ENCODE assay signal across 12 cellular contexts in the genomic region with DNA sequence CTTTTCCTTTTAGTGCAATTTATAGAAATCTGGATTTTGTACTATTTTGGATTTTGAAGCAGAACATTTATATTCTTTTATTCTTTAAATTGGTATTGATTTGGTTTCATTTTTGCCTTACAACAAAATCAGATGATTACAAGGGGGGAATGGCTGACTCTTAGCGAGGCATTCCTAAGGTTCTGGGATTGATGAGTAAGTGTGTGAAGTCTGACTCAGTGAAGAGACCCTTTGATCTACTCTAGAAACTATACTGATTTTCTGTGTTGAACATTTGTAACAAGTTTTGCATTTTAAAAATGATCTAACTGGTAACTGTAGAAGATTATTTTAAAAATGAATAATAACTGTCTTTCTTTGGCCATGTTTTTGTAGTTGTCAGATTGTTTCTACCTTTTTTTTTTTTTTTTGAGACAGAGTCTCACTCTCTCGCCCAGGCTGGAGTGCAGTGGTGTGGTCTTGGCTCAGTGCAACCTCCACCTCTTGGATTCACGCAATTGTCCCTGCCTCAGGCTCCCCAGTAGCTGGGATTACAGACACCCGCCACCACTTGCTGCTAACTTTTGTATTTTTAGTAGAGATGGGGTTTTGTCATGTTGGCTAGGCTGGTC. TPM values are rescaled to one million over a fixed set of nuclear protein-coding genes. Genes with fewer than 3 reads are reported as not detected.
DNase-seq lines count a peak whose midpoint lies in the region; ATAC-seq and TF ChIP-seq lines count a peak whose summit lies in the region.
"Had no signal": no experiment of that assay in that cellular context is flagged by ENCODE, and none has a peak within 500 bp of the region (broad histone marks: within the 10 kb centered on the region; RNA-seq: fewer than 3 reads in every experiment).

No MANE protein-coding gene starts in this region.

- DNase-seq in activated T-cell treated with anti-CD3 and anti-CD28 coated beads, Interleukin-2, amount 50 U/mL, for 72 hours, result no peak
- DNase-seq in activated T-cell treated with anti-CD3 and anti-CD28 coated beads, Interleukin-2, amount 50 U/mL, for 1 hour, result no peak
- DNase-seq in RWPE2 (ENCODE audit: low spot score) (no peak), fibroblast of peridontal ligament (ENCODE audit: extremely low read depth) (peak; percentile 77), stromal cell of bone marrow (ENCODE audit: low read depth) (peak; percentile 36), nephron progenitor cell (no peak), D341Med (ENCODE audit: low spot score) (no peak)
- no peak for DNase-seq in activated T-helper 2 cell treated with anti-CD3 and anti-CD28 coated beads, Interferon-gamma antibody, Interleukin-2, Interleukin-4, amounts not matched to agents 10 μg/mL and 5 μg/mL and 100 μg/mL, durations not matched to agents 14 hours and 24 hours and 36 hours (ENCODE audit: low spot score)
- DNase-seq: activated gamma-delta T cell, sigmoid colon had no signal

- TF ChIP-seq CTCF in RWPE2 (IDR thresholded peaks at IDR 0.05; ENCODE audit: poor library complexity, severe bottlenecking), result no peak
- no peak for TF ChIP-seq CTCF in nephron progenitor cell (IDR thresholded peaks at IDR 0.05)

- H3K4me3 Mint-ChIP-seq in activated T-cell treated with anti-CD3 and anti-CD28 coated beads, Interleukin-2, amount 50 U/mL, for 72 hours, result peak overlapping the region; percentile 7 to 62
- no peak overlapping the region for H3K4me3 Mint-ChIP-seq in nephron progenitor cell
- H3K4me3 Mint-ChIP-seq in activated T-helper 2 cell treated with anti-CD3 and anti-CD28 coated beads, Interferon-gamma antibody, Interleukin-2, Interleukin-4, amounts not matched to agents 10 μg/mL and 5 μg/mL and 100 μg/mL, durations not matched to agents 14 hours and 24 hours and 36 hours (ENCODE audit: low read depth), result no peak overlapping the region
- H3K4me3 Mint-ChIP-seq: GM23338 had no signal

- H3K27me3 Mint-ChIP-seq in activated T-cell treated with anti-CD3 and anti-CD28 coated beads, Interleukin-2, amount 50 U/mL, for 72 hours (ENCODE audit: low read depth), result no peaks in the 10 kb centered on the region
- no peaks in the 10 kb centered on the region for H3K27me3 Mint-ChIP-seq in nephron progenitor cell (ENCODE audit: low read depth, poor library complexity)
- H3K27me3 Mint-ChIP-seq in activated T-helper 2 cell treated with anti-CD3 and anti-CD28 coated beads, Interferon-gamma antibody, Interleukin-2, Interleukin-4, amounts not matched to agents 10 μg/mL and 5 μg/mL and 100 μg/mL, durations not matched to agents 14 hours and 24 hours and 36 hours (ENCODE audit: low read depth), result peaks cover 2% of the 10 kb centered on the region

- no peak overlapping the region for H3K27ac ChIP-seq in RWPE2 (ENCODE audit: poor library complexity, severe bottlenecking)
- H3K27ac ChIP-seq: sigmoid colon had no signal

- peaks cover 71% of the 10 kb centered on the region for H3K4me1 Mint-ChIP-seq in activated T-cell treated with anti-CD3 and anti-CD28 coated beads, Interleukin-2, amount 50 U/mL, for 72 hours (ENCODE audit: low read depth)
- H3K4me1 Mint-ChIP-seq in nephron progenitor cell, result peaks cover 10% of the 10 kb centered on the region
- H3K4me1 Mint-ChIP-seq in activated T-helper 2 cell treated with anti-CD3 and anti-CD28 coated beads, Interferon-gamma antibody, Interleukin-2, Interleukin-4, amounts not matched to agents 10 μg/mL and 5 μg/mL and 100 μg/mL, durations not matched to agents 14 hours and 24 hours and 36 hours (ENCODE audit: low read depth), result peaks cover 24% of the 10 kb centered on the region

- H3K9me3 Mint-ChIP-seq in activated T-cell treated with anti-CD3 and anti-CD28 coated beads, Interleukin-2, amount 50 U/mL, for 72 hours, result no peaks in the 10 kb centered on the region
- peaks cover 5% of the 10 kb centered on the region for H3K9me3 Mint-ChIP-seq in nephron progenitor cell
- H3K9me3 Mint-ChIP-seq in activated T-helper 2 cell treated with anti-CD3 and anti-CD28 coated beads, Interferon-gamma antibody, Interleukin-2, Interleukin-4, amounts not matched to agents 10 μg/mL and 5 μg/mL and 100 μg/mL, durations not matched to agents 14 hours and 24 hours and 36 hours, result no peaks in the 10 kb centered on the region
- H3K9me3 Mint-ChIP-seq: GM23338 had no signal

- H3K9me3 ChIP-seq in RWPE2 (ENCODE audit: severe bottlenecking), result no peaks in the 10 kb centered on the region
- H3K9me3 ChIP-seq: sigmoid colon had no signal

- intact Hi-C loops in activated T-helper 2 cell treated with anti-CD3 and anti-CD28 coated beads, Interferon-gamma antibody, Interleukin-2, Interleukin-4, amounts not matched to agents 10 μg/mL and 5 μg/mL and 100 μg/mL, durations not matched to agents 14 hours and 24 hours and 36 hours (cut with micrococcal nuclease), result no loop called here

- peaks cover 20% of the 10 kb centered on the region for H3K4me1 ChIP-seq in RWPE2 (ENCODE audit: insufficient read depth, poor library complexity, severe bottlenecking)
- H3K4me1 ChIP-seq: sigmoid colon had no signal

- peaks cover 0 to 15% of the 10 kb centered on the region in 2 donors for H3K36me3 Mint-ChIP-seq in activated T-cell treated with anti-CD3 and anti-CD28 coated beads, Interleukin-2, amount 50 U/mL, for 72 hours (ENCODE audit: insufficient read depth in 2 of 2)
- H3K36me3 Mint-ChIP-seq in nephron progenitor cell (ENCODE audit: low read depth), result peaks cover 32% of the 10 kb centered on the region
- peaks cover 30% of the 10 kb centered on the region for H3K36me3 Mint-ChIP-seq in activated T-helper 2 cell treated with anti-CD3 and anti-CD28 coated beads, Interferon-gamma antibody, Interleukin-2, Interleukin-4, amounts not matched to agents 10 μg/mL and 5 μg/mL and 100 μg/mL, durations not matched to agents 14 hours and 24 hours and 36 hours (ENCODE audit: low read depth)

- peak; percentile 85 to 91 for ATAC-seq in activated T-cell treated with anti-CD3 and anti-CD28 coated beads, Interleukin-2, amount 50 U/mL, for 72 hours (replicated peaks in 1 of 2)
- ATAC-seq in RWPE2 (ENCODE audit: low read depth), result peak; percentile 84
- ATAC-seq: GM23338, K562 had no signal

- H3K27me3 ChIP-seq in RWPE2 (ENCODE audit: insufficient read depth, poor library complexity, severe bottlenecking), result no peaks in the 10 kb centered on the region
- H3K27me3 ChIP-seq: sigmoid colon had no signal

- peak overlapping the region; percentile 43 for H3K27ac Mint-ChIP-seq in activated T-cell treated with anti-CD3 and anti-CD28 coated beads, Interleukin-2, amount 50 U/mL, for 72 hours
- H3K27ac Mint-ChIP-seq in nephron progenitor cell, result no peak overlapping the region
- H3K27ac Mint-ChIP-seq in activated T-helper 2 cell treated with anti-CD3 and anti-CD28 coated beads, Interferon-gamma antibody, Interleukin-2, Interleukin-4, amounts not matched to agents 10 μg/mL and 5 μg/mL and 100 μg/mL, durations not matched to agents 14 hours and 24 hours and 36 hours, result no peak overlapping the region
- H3K27ac Mint-ChIP-seq: GM23338 had no signal

- no peak overlapping the region for H3K4me3 ChIP-seq in RWPE2 (ENCODE audit: severe bottlenecking)
- H3K4me3 ChIP-seq: GM23338, K562, sigmoid colon had no signal

- peaks cover 3% of the 10 kb centered on the region; the same call in 1 of the 2 replicates for H3K36me3 ChIP-seq in RWPE2 (ENCODE audit: low read depth)

RNA-seq across cellular contexts. Expression of gene TTC39C, which starts 48.7 kb away (rescaled TPM):
- 10 to 100 TPM; 38.8 to 41.3 TPM for total RNA-seq in activated T-cell treated with anti-CD3 and anti-CD28 coated beads, Interleukin-2, amount 50 U/mL, for 72 hours
- total RNA-seq in activated T-helper 2 cell treated with anti-CD3 and anti-CD28 coated beads, Interferon-gamma antibody, Interleukin-2, Interleukin-4, amounts not matched to agents 10 μg/mL and 5 μg/mL and 100 μg/mL, durations not matched to agents 14 hours and 24 hours and 36 hours, result 14.3 and 20.1 TPM in 2 replicates

Comparison
In these comparisons a context has a peak if more than half of its experiments do, and no peak if none do; other contexts are left out.
1. DNase-seq: peak in fibroblast of peridontal ligament (single experiment) and stromal cell of bone marrow (single experiment); none in activated T-cell treated with anti-CD3 and anti-CD28 coated beads, Interleukin-2, amount 50 U/mL, for 72 hours (0 of 2), activated T-cell treated with anti-CD3 and anti-CD28 coated beads, Interleukin-2, amount 50 U/mL, for 1 hour (single experiment), RWPE2 (single experiment), nephron progenitor cell (single experiment), D341Med (single experiment) and activated T-helper 2 cell treated with anti-CD3 and anti-CD28 coated beads, Interferon-gamma antibody, Interleukin-2, Interleukin-4, amounts not matched to agents 10 μg/mL and 5 μg/mL and 100 μg/mL, durations not matched to agents 14 hours and 24 hours and 36 hours (single experiment).
2. H3K4me3 Mint-ChIP-seq: peak in activated T-cell treated with anti-CD3 and anti-CD28 coated beads, Interleukin-2, amount 50 U/mL, for 72 hours (2 of 2); none in nephron progenitor cell (single experiment) and activated T-helper 2 cell treated with anti-CD3 and anti-CD28 coated beads, Interferon-gamma antibody, Interleukin-2, Interleukin-4, amounts not matched to agents 10 μg/mL and 5 μg/mL and 100 μg/mL, durations not matched to agents 14 hours and 24 hours and 36 hours (single experiment).